In genomic region chr12:25458047-25458552, GRCh38 we compare ENCODE assay signal across 11 cellular contexts.
A peak's percentile ranks its signal among the peaks of the same experiment; 100 is the strongest.
DNase-seq lines count a peak whose midpoint lies in the region; ATAC-seq, FAIRE-seq and TF ChIP-seq lines count a peak whose summit lies in the region.
"Had no signal": no experiment of that assay in that cellular context is flagged by ENCODE, and none has a peak within 500 bp of the region (broad histone marks: within the 10 kb centered on the region; RNA-seq: fewer than 3 reads in every experiment).

No MANE protein-coding gene starts in this region.

- peaks cover 12% of the 10 kb centered on the region for H3K4me1 Mint-ChIP-seq in MCF 10A (ENCODE audit: insufficient read depth, unreplicated experiment)

- H3K9me3 Mint-ChIP-seq in MCF 10A (ENCODE audit: unreplicated experiment) = no peaks in the 10 kb centered on the region

- H3K36me3 ChIP-seq in breast epithelium (no peaks in the 10 kb centered on the region), SJSA1 (no peaks in the 10 kb centered on the region)
- H3K36me3 ChIP-seq: right lobe of liver had no signal

- H3K27ac ChIP-seq in breast epithelium = peak overlapping the region in 1 of 2 donors; percentile 35
- H3K27ac ChIP-seq in SJSA1 = peak overlapping the region; percentile 7
- H3K27ac ChIP-seq: right lobe of liver had no signal

- H3K9me3 ChIP-seq in breast epithelium (no peaks in the 10 kb centered on the region), SJSA1 (replicated peaks) (no peaks in the 10 kb centered on the region)
- H3K9me3 ChIP-seq: right lobe of liver had no signal

- H3K27me3 Mint-ChIP-seq in MCF 10A (ENCODE audit: insufficient read depth, unreplicated experiment) = no peaks in the 10 kb centered on the region

- intact Hi-C loops in MCF 10A (cut with micrococcal nuclease) (loop anchor here (1.0 kb wide), 1 partner anchor 501 kb away; no protein-coding TSS in a partner anchor), breast epithelium (cut with DNase I; ENCODE audit: low total_unique reads) (no loop called here)

- H3K4me1 ChIP-seq in breast epithelium = no peaks in the 10 kb centered on the region
- peaks cover 12% of the 10 kb centered on the region for H3K4me1 ChIP-seq in SJSA1 (replicated peaks)

- BruUV-seq in MCF 10A (replicated peaks; lab: Mats Ljungman, UMichigan) = no TSS peak

- H3K36me3 Mint-ChIP-seq in MCF 10A (ENCODE audit: insufficient read depth, unreplicated experiment) = no peaks in the 10 kb centered on the region
- H3K36me3 Mint-ChIP-seq: CD4-positive, CD25-positive, alpha-beta regulatory T cell had no signal

- peak overlapping the region; percentile 51 for H3K27ac Mint-ChIP-seq in MCF 10A (ENCODE audit: low read depth, unreplicated experiment)
- H3K27ac Mint-ChIP-seq: CD4-positive, CD25-positive, alpha-beta regulatory T cell had no signal

- TF ChIP-seq CTCF in MCF 10A (IDR thresholded peaks at IDR 0.05; ENCODE audit: unreplicated experiment) = no peak
- no peak for TF ChIP-seq CTCF in breast epithelium (IDR thresholded peaks at IDR 0.05)

- H3K4me3 ChIP-seq in breast epithelium (peak overlapping the region in 1 of 3 donors; percentile 3), SJSA1 (peak overlapping the region; percentile 16)
- H3K4me3 ChIP-seq: right lobe of liver had no signal

- DNase-seq in MCF 10A (ENCODE audit: unreplicated experiment) (peak; percentile 96), breast epithelium (ENCODE audit: low spot score in 2 of 2) (no peak), SJSA1 (ENCODE audit: low read depth in 1 of 2, low spot score in 2 of 2) (peak; percentile 75 to 80), fibroblast of peridontal ligament (ENCODE audit: extremely low read depth) (peak; percentile 98), urothelium cell line (ENCODE audit: low spot score) (peak; percentile 79), left lobe of liver (ENCODE audit: low spot score) (no peak), HUDEP-2 (lab: John Stamatoyannopoulos, UW; ENCODE audit: unreplicated experiment in 76 of 76) (no peak)
- DNase-seq: activated naive CD4-positive, alpha-beta T cell; CD4-positive, CD25-positive, alpha-beta regulatory T cell; right lobe of liver had no signal

- H3K27me3 ChIP-seq in breast epithelium = no peaks in the 10 kb centered on the region
- H3K27me3 ChIP-seq in SJSA1 (replicated peaks) = no peaks in the 10 kb centered on the region
- H3K27me3 ChIP-seq: right lobe of liver had no signal

- peak; percentile 69 for FAIRE-seq in urothelium cell line (lab: Jason Lieb, UNC)

- peak overlapping the region; percentile 67 for H3K4me3 Mint-ChIP-seq in MCF 10A (ENCODE audit: unreplicated experiment)
- H3K4me3 Mint-ChIP-seq: CD4-positive, CD25-positive, alpha-beta regulatory T cell had no signal

- no peak for TF ChIP-seq POLR2A in breast epithelium (IDR thresholded peaks at IDR 0.05)

- ATAC-seq in GM19035 (IDR thresholded peaks at IDR 0.05; ENCODE audit: unreplicated experiment) = no peak
- no peak for ATAC-seq in left lobe of liver

- CTCF ChIA-PET in MCF 10A (lab: Yijun Ruan, JAX) = interaction anchor here (0.6 to 2.3 kb wide), 12 partner anchors 19 to 657 kb away, joined by 3 to 10 read pairs (median 4); no protein-coding TSS in a partner anchor

- POLR2A ChIA-PET in MCF 10A (lab: Yijun Ruan, JAX) = interaction anchor here (0.7 to 2.6 kb wide), 7 partner anchors 22 to 502 kb away, joined by 3 to 12 read pairs (median 4); no protein-coding TSS in a partner anchor

Comparison
In these comparisons a context has a peak if more than half of its experiments do, and no peak if none do; other contexts are left out.
1. DNase-seq: peak in MCF 10A (single experiment), SJSA1 (2 of 2), fibroblast of peridontal ligament (single experiment) and urothelium cell line (single experiment); none in breast epithelium (0 of 2), left lobe of liver (single experiment) and HUDEP-2 (0 of 76).